In the genomic region with DNA sequence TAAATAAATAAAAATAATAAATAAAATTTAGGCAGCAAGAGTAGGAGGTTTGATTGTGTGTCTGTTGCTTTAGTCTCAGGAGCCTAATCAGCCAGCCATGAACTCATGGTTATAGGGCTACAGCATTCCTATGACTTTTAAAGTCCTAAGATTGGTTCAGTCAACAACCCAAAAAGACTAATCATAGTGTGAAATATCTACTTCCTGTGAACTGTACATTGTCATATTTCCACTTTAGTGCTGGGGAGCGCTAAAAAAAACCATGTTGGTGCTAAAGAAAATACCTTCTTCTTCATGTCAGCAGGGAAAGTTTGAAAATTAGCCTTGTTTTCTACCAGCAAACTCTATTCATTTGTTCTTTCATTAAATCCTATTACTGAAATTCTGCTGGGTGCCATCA, we compare ENCODE assay signal across 17 cellular contexts.
"Had no signal": no experiment of that assay in that cellular context is flagged by ENCODE, and none has a peak within 500 bp of the region (broad histone marks: within the 10 kb centered on the region; RNA-seq: fewer than 3 reads in every experiment).

No MANE protein-coding gene starts in this region.

- ATAC-seq: gastrocnemius medialis, heart right ventricle, left lobe of liver, psoas muscle, right lobe of liver had no signal

- H3K4me3 ChIP-seq: gastrocnemius medialis, heart right ventricle, psoas muscle, right lobe of liver, testis had no signal

- H3K4me1 ChIP-seq: gastrocnemius medialis, psoas muscle, right lobe of liver, testis had no signal

- DNase-seq: activated effector memory CD4-positive, alpha-beta T cell treated with Interleukin-2 at 50 U/mL for 16 hours; amniotic stem cell; effector memory CD4-positive, alpha-beta T cell; gastrocnemius medialis; heart right ventricle; islet precursor cell; occipital lobe; psoas muscle; right lobe of liver; stimulated activated CD4-positive, alpha-beta T cell treated with anti-CD3 and anti-CD28 coated beads, Interleukin-12 subunit alpha, Interleukin-12 subunit beta, amount 100 ng/mL, for 4 hours; stimulated activated naive CD4-positive, alpha-beta T cell treated with Interleukin-2 at 50 U/mL for 16 hours; T-helper 9 cell; testis had no signal

- H3K36me3 ChIP-seq: gastrocnemius medialis, heart right ventricle, right lobe of liver had no signal

- H3K27ac Mint-ChIP-seq: brain, nephron had no signal

- H3K27ac ChIP-seq: epithelial cell of prostate, gastrocnemius medialis, psoas muscle, right lobe of liver, testis had no signal

- H3K27me3 ChIP-seq: gastrocnemius medialis, right lobe of liver, testis had no signal

- H3K9me3 ChIP-seq: psoas muscle, right lobe of liver, testis had no signal

- H3K4me3 Mint-ChIP-seq: brain, nephron had no signal

- H3K4me1 Mint-ChIP-seq: brain, nephron had no signal
